In the genomic region with DNA sequence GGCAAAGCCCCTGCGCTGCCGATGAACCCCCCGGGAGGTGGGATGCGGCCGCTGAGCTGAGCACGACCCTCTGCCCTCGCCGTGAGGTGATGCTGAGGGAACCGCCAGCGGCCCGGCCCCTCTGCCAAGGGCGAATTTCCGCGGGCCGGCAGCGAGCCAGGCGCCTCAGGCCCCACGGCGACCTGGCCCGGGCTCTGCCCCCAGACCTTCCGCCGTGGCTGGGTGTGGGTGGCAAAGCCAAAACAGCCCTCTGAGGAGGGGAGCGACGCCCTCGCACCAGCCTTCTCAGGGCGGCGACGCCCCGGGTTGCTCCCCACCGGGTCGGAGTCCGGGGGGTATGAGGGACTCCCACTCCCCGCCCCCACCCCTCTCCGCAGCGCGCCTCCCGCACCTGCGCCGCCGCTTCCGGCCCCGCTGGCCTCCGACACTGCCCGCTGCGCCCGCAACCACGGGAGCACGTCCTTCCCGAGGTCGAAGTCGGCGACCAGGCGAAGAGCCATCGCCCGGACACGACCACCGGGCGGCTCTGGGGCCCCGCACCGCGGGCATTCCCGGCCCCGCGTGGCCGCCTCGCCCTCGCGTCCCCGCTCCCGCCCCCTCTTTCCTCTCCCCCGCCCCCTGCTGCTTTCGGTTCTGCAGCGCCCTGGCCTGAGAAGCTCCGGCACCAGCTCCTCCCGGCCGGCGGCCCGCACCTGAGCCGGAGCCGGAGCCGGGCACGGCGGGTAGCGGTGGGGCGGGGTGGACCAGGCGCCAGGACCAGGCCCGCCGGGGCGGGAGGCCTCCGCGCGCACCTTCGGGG, we compare ENCODE assay signal across 8 cellular contexts. TPM values are rescaled to one million over a fixed set of nuclear protein-coding genes. Genes with fewer than 3 reads are reported as not detected.
DNase-seq lines count a peak whose midpoint lies in the region; ATAC-seq and TF ChIP-seq lines count a peak whose summit lies in the region.

Gene GSAP, minus strand, starts transcription at position 528 of the 799 bp plus-strand sequence. Its CDS starts 28 bp downstream, at position 500.

- CTCF ChIA-PET in A673 (lab: Charles Lee): no interaction called here

- H3K36me3 ChIP-seq in A673 (ENCODE audit: insufficient read depth, low read length, poor library complexity, severe bottlenecking): no peaks in the 10 kb centered on the region
- H3K36me3 ChIP-seq in vagina: no peaks in the 10 kb centered on the region

- H3K9me3 ChIP-seq in A673 (ENCODE audit: low read depth, low read length, poor library complexity, severe bottlenecking) (no peaks in the 10 kb centered on the region), vagina (no peaks in the 10 kb centered on the region)

- H3K27me3 ChIP-seq in A673 (replicated peaks; ENCODE audit: insufficient read depth, low read depth, low read length, poor library complexity) (peaks cover 32% of the 10 kb centered on the region), vagina (no peaks in the 10 kb centered on the region)

- H3K27ac ChIP-seq in A673 (ENCODE audit: low read depth, low read length, poor library complexity, severe bottlenecking) (no peak within 1 kb of the TSS), vagina (peak within 1 kb of the TSS; percentile 75)

- H3K4me3 ChIP-seq in A673 (ENCODE audit: low read depth, low read length, poor library complexity, severe bottlenecking) (peak within 1 kb of the TSS; percentile 39), vagina (peak within 1 kb of the TSS; percentile 64 to 75)

- peak; percentile 49 for TF ChIP-seq POLR2A in GM18526 (IDR thresholded peaks at IDR 0.05; ENCODE audit: extremely low read depth, insufficient read length)
- no peak for TF ChIP-seq POLR2A in vagina (IDR thresholded peaks at IDR 0.05)

- no TSS peak for BruUV-seq in A673 (replicated peaks; lab: Mats Ljungman, UMichigan)

- ATAC-seq in HG03066 (IDR thresholded peaks at IDR 0.05; ENCODE audit: low read depth, unreplicated experiment): peak; percentile 57

- no peak for DNase-seq in A673 (ENCODE audit: low spot score)
- peak; percentile 48 for DNase-seq in OCI-M1 (lab: John Stamatoyannopoulos, UW)
- DNase-seq in activated gamma-delta T cell treated with anti-CD3 and anti-CD28 coated beads, Interleukin-2, amount 50 U/mL, for 16 hours (ENCODE audit: low read depth): peak; percentile 25
- DNase-seq in germinal center (ENCODE audit: low spot score): peak; percentile 85
- no peak for DNase-seq in occipital lobe (lab: John Stamatoyannopoulos, UW)
- no peak for DNase-seq in vagina (ENCODE audit: extremely low spot score in 2 of 2)

- H3K4me1 ChIP-seq in A673 (ENCODE audit: insufficient read depth, low read length, poor library complexity, severe bottlenecking): no peaks in the 10 kb centered on the region
- H3K4me1 ChIP-seq in vagina: peaks cover 15% of the 10 kb centered on the region

- POLR2A ChIA-PET in A673 (lab: Charles Lee; ENCODE audit: low non-redundant PET): interaction anchor here (0.9 kb wide), 1 partner anchor 11 kb away, joined by 15 read pairs; no protein-coding TSS in a partner anchor

- TF ChIP-seq CTCF in A673 (conservative IDR thresholded peaks at IDR 0.05; ENCODE audit: low read depth, low read length) (no peak), vagina (IDR thresholded peaks at IDR 0.05) (no peak)

- intact Hi-C loops in A673 (cut with micrococcal nuclease; ENCODE audit: unreplicated experiment) (no loop called here), vagina (cut with DNase I) (loop anchor here (10.0 kb wide), 1 partner anchor 119 kb away; the partner anchor contains the start of gene PTPN12)

RNA-seq across cellular contexts. Expression of gene GSAP, which starts in this region (rescaled TPM):
- total RNA-seq in A673 (2021) (0.15 TPM in 2 replicates), occipital lobe (12.6 TPM), vagina (13.0 TPM)

Comparison
In these comparisons a context has a peak if more than half of its experiments do, and no peak if none do; other contexts are left out.
1. RNA of gene GSAP (total RNA-seq): 13.0 TPM in vagina (single experiment) and 12.6 TPM in occipital lobe (single experiment); 0.15 TPM in A673; every median in the first group is over 10 times any median in the second.
2. DNase-seq: peak in OCI-M1 (single experiment), activated gamma-delta T cell treated with anti-CD3 and anti-CD28 coated beads, Interleukin-2, amount 50 U/mL, for 16 hours (single experiment) and germinal center (single experiment); none in A673 (single experiment), occipital lobe (single experiment) and vagina (0 of 2).